ENCODE assay signal across 1 cellular context in genomic region chr4:84502955-84503373, GRCh38.
TF ChIP-seq lines count a peak whose summit lies in the region.

No MANE protein-coding gene starts in this region.

TF ChIP-seq in endothelial cell of umbilical vein, 7 proteins besides CTCF, POLR2A, EP300 and RAD21 (continued from another document):
- TF ChIP-seq EZH2 (IDR thresholded peaks at IDR 0.05; ENCODE audit: borderline replicate concordance, low read depth, low read length, severe bottlenecking) (peak; percentile 92), POLR2AphosphoS5 (IDR thresholded peaks at IDR 0.05; ENCODE audit: insufficient read depth, low read depth, low read length) (no peak), GATA2 (IDR thresholded peaks at IDR 0.05; ENCODE audit: insufficient read depth, insufficient read length, low read depth, low read length) (no peak), JUN (IDR thresholded peaks at IDR 0.05; ENCODE audit: borderline replicate concordance, insufficient read depth, insufficient read length, low read depth) (no peak), MAX (IDR thresholded peaks at IDR 0.05; ENCODE audit: insufficient read depth, insufficient read length) (no peak)
